In the genomic region with DNA sequence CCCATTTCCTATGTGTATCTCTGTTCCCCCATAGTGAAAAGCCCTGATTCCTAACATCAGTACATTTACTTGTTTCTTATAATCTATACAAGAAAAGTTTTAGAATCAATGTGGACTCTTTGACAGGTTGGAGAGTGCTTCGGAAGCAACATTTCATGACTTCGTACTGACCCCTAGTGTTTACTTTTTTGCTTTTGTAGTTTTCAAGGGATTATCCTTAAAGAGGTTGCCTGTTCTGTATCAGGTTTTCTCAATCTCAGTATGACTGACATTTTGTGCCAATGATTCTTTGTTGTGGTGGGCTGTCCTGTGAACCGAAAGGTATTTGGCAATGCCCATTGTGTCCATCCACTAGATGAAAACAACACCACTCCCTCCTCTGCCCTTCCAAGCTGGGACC, we compare ENCODE assay signal across 9 cellular contexts. TPM values are rescaled to one million over a fixed set of nuclear protein-coding genes. Genes with fewer than 3 reads are reported as not detected.
A peak's percentile ranks its signal among the peaks of the same experiment; 100 is the strongest.
DNase-seq lines count a peak whose midpoint lies in the region; ATAC-seq and TF ChIP-seq lines count a peak whose summit lies in the region.
"Had no signal": no experiment of that assay in that cellular context is flagged by ENCODE, and none has a peak within 500 bp of the region (broad histone marks: within the 10 kb centered on the region; RNA-seq: fewer than 3 reads in every experiment).

No MANE protein-coding gene starts in this region.

- no peaks in the 10 kb centered on the region for H3K36me3 ChIP-seq in aorta (ENCODE audit: control insufficient read depth in 1 of 2, insufficient read depth in 2 of 2, low read length in 1 of 2)

- WGBS in aorta, 2 donors = 16 to 18% methylated on average over 3 of the region's 3 CpGs

- DNase-seq in NCI-H2107 treated with DMSO at 0.1 percent for 48 hours (lab: John Stamatoyannopoulos, UW; ENCODE audit: unreplicated experiment) = peak; percentile 20
- no peak for DNase-seq in NCI-H2107 (lab: John Stamatoyannopoulos, UW)
- DNase-seq in NCI-H460 (ENCODE audit: extremely low read depth, low read depth) = peak; percentile 43
- peak; percentile 66 for DNase-seq in epithelial cell of esophagus (ENCODE audit: low read depth)
- peak; percentile 17 for DNase-seq in retinal pigment epithelial cell (ENCODE audit: low read depth)
- no peak for DNase-seq in putamen (ENCODE audit: low spot score)
- DNase-seq in aorta = no peak

- H3K27me3 ChIP-seq in aorta (ENCODE audit: control insufficient read depth in 1 of 2, insufficient read depth in 2 of 2, low read length in 1 of 2) = no peaks in the 10 kb centered on the region

- intact Hi-C loops in aorta (cut with DNase I) = loop anchor here in 1 of 2 donors (10.0 kb wide), 1 partner anchor 91 kb away; no protein-coding TSS in a partner anchor

- ATAC-seq in HG02678 (IDR thresholded peaks at IDR 0.05; ENCODE audit: unreplicated experiment) = peak; percentile 70
- ATAC-seq in aorta (ENCODE audit: low FRiP score) = no peak

- H3K27ac ChIP-seq in aorta (ENCODE audit: low read depth in 1 of 2, low read length in 2 of 2) = no peak overlapping the region

- H3K9me3 ChIP-seq in aorta (ENCODE audit: control insufficient read depth, low read length) = no peaks in the 10 kb centered on the region

- no peak overlapping the region for H3K4me3 ChIP-seq in epithelial cell of esophagus (ENCODE audit: low read length)
- no peak overlapping the region for H3K4me3 ChIP-seq in retinal pigment epithelial cell (ENCODE audit: low read length)
- no peak overlapping the region for H3K4me3 ChIP-seq in aorta (ENCODE audit: low read length in 2 of 2)

- TF ChIP-seq CTCF in epithelial cell of esophagus (IDR thresholded peaks at IDR 0.05; ENCODE audit: insufficient read depth, low read depth, low read length, missing control alignments) (peak; percentile 64), retinal pigment epithelial cell (conservative IDR thresholded peaks at IDR 0.05; ENCODE audit: low read depth, low read length) (peak; percentile 54)

- H3K4me1 ChIP-seq in aorta (ENCODE audit: control insufficient read depth in 1 of 2, insufficient read depth in 2 of 2, low read length in 2 of 2) = no peaks in the 10 kb centered on the region

RNA-seq across cellular contexts. Expression of a gene that starts 43.3 kb away (rescaled TPM):
- 100 and 108 TPM in 2 replicates for total RNA-seq in NCI-H460 (2014; rRNA removed; shearing (Covaris generic))
- polyA plus RNA-seq in NCI-H460 (2014; cell fraction: nucleus; rRNA removed) = 47.2 and 63.1 TPM in 2 replicates
- total RNA-seq in aorta = 1 to 10 TPM in 1 of 2 donors, under 1 TPM in 1; 0.27 to 2.0 TPM
- polyA plus RNA-seq in aorta = under 1 TPM; 0.25 to 0.97 TPM
- total RNA-seq: CD4-positive, CD25-positive, alpha-beta regulatory T cell had no signal
- polyA plus RNA-seq: CD4-positive, CD25-positive, alpha-beta regulatory T cell had no signal

Comparison
In these comparisons a context has a peak if more than half of its experiments do, and no peak if none do; other contexts are left out.
1. DNase-seq: peak in NCI-H2107 treated with DMSO at 0.1 percent for 48 hours (single experiment), NCI-H460 (single experiment), epithelial cell of esophagus (single experiment) and retinal pigment epithelial cell (single experiment); none in NCI-H2107 (single experiment), putamen (single experiment) and aorta (0 of 2).
2. RNA of a gene that starts 43.3 kb away (total RNA-seq): 100 to 108 TPM in NCI-H460; 0.27 to 2.0 TPM in aorta; every median in the first group is over 10 times any median in the second.